3 cellular contexts compared by ENCODE assay signal in genomic region chr1:100222428-100222827, GRCh38.
TF ChIP-seq lines count a peak whose summit lies in the region.

No MANE protein-coding gene starts in this region.

TF ChIP-seq in HEK293, 187 proteins besides CTCF, POLR2A, EP300 and RAD21:
- no peak for TF ChIP-seq ZNF23 (tag by site-specific recombination; IDR thresholded peaks at IDR 0.05; ENCODE audit: borderline replicate concordance)
- no peak for TF ChIP-seq ZNF488 (tag by site-specific recombination; IDR thresholded peaks at IDR 0.05)
- TF ChIP-seq ZNF664 (tag by site-specific recombination; IDR thresholded peaks at IDR 0.05) = peak; percentile 99
TF ChIP-seq in HEK293: peak in this region for 1.

TF ChIP-seq in WTC11, 78 proteins besides CTCF, POLR2A, EP300 and RAD21:
- TF ChIP-seq TP53 (CRISPR knock-in tag; IDR thresholded peaks at IDR 0.05) (no peak), OVOL2 (CRISPR knock-in tag; IDR thresholded peaks at IDR 0.05; ENCODE audit: borderline replicate concordance) (no peak), ATF2 (CRISPR knock-in tag; IDR thresholded peaks at IDR 0.05; ENCODE audit: borderline replicate concordance, low read depth) (no peak), ZNF423 (CRISPR knock-in tag; IDR thresholded peaks at IDR 0.05) (no peak), E2F1 (CRISPR knock-in tag; IDR thresholded peaks at IDR 0.05) (no peak), STAT6 (CRISPR knock-in tag; conservative IDR thresholded peaks at IDR 0.05; ENCODE audit: low read depth) (no peak), PRDM15 (CRISPR knock-in tag; IDR thresholded peaks at IDR 0.05) (no peak), ZNF138 (CRISPR knock-in tag; conservative IDR thresholded peaks at IDR 0.05) (no peak)

TF ChIP-seq in K562, 482 proteins besides CTCF, POLR2A, EP300 and RAD21:
- TF ChIP-seq RBM25 (IDR thresholded peaks at IDR 0.05; ENCODE audit: low read depth, low read length, severe bottlenecking) = peak; percentile 17
- TF ChIP-seq MIER1 (IDR thresholded peaks at IDR 0.05; ENCODE audit: low read depth) = no peak
- no peak for TF ChIP-seq E4F1 (CRISPR knock-in tag; IDR thresholded peaks at IDR 0.05; ENCODE audit: borderline replicate concordance)
- no peak for TF ChIP-seq ZNF217 (CRISPR knock-in tag; IDR thresholded peaks at IDR 0.05)
- TF ChIP-seq SREBF2 (CRISPR knock-in tag; IDR thresholded peaks at IDR 0.05) = no peak
- no peak for TF ChIP-seq TEAD4 (IDR thresholded peaks at IDR 0.05; ENCODE audit: low read length)
- TF ChIP-seq TEAD4 (CRISPR knock-in tag; IDR thresholded peaks at IDR 0.05; ENCODE audit: borderline replicate concordance) = no peak
